ENCODE assay signal across 1 cellular context in the genomic region with DNA sequence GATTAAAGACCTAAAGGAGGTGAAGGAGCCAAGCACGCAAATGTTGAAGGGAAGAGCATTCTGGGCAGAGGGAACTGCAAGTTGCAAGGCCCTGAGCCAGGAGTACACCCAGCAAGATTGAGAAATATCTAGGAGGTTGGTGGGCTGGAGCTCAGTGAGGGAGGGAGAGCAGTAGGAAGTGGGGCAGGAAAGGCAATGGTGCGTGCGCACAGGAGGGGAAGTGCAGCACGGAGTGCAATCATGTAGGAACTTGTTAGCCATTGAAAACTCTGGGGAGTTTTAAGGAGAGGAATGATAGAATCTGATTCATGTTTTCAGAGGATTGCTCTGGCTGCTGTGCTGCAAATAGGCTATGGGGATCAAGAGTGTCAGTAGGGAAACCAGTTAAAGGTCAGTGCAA.
TF ChIP-seq lines count a peak whose summit lies in the region.

No MANE protein-coding gene starts in this region.

TF ChIP-seq in K562, 482 proteins besides CTCF, POLR2A, EP300 and RAD21 (continued from another document and continues in another):
- no peak for TF ChIP-seq ZNF436 (CRISPR knock-in tag; IDR thresholded peaks at IDR 0.05)
- no peak for TF ChIP-seq FUS (optimal IDR thresholded peaks at IDR 0.05; ENCODE audit: low read depth, low read length)
- no peak for TF ChIP-seq CTCFL (IDR thresholded peaks at IDR 0.05; ENCODE audit: borderline replicate concordance, insufficient read depth, low read depth, low read length, poor library complexity, severe bottlenecking)
- TF ChIP-seq SPI1 (IDR thresholded peaks at IDR 0.05; ENCODE audit: borderline replicate concordance, low read depth, low read length): peak; percentile 65
- 0 out of 2 replicates have a peak, but pooled peaks have one; percentile 15 for TF ChIP-seq ZBTB17 (CRISPR knock-in tag; IDR thresholded peaks at IDR 0.05)
- no peak for TF ChIP-seq CTBP1 (IDR thresholded peaks at IDR 0.05; ENCODE audit: borderline replicate concordance)
- TF ChIP-seq MEIS2 (IDR thresholded peaks at IDR 0.05; ENCODE audit: partially characterized antibody): no peak
- no peak for TF ChIP-seq ZNF583 (CRISPR knock-in tag; IDR thresholded peaks at IDR 0.05)
- no peak for TF ChIP-seq FOXK1 (CRISPR knock-in tag; IDR thresholded peaks at IDR 0.05; ENCODE audit: borderline replicate concordance)
- no peak for TF ChIP-seq ZNF282 (CRISPR knock-in tag; IDR thresholded peaks at IDR 0.05)
- no peak for TF ChIP-seq RNF2 (IDR thresholded peaks at IDR 0.05)
- no peak for TF ChIP-seq ZBTB12 (CRISPR knock-in tag; IDR thresholded peaks at IDR 0.05)
- TF ChIP-seq HNRNPH1 (optimal IDR thresholded peaks at IDR 0.05; ENCODE audit: low read depth, low read length): no peak
- TF ChIP-seq RBM25 (IDR thresholded peaks at IDR 0.05; ENCODE audit: low read depth, low read length, severe bottlenecking): no peak
- TF ChIP-seq NRF1 (conservative IDR thresholded peaks at IDR 0.05 in 1 of 2, IDR thresholded peaks at IDR 0.05 in 1 of 2): 0 out of 4 replicates have a peak, but pooled peaks of 1 of the 2 experiments have one; percentile 10
- TF ChIP-seq KDM1A (IDR thresholded peaks at IDR 0.05): peak in 1 of 2 experiments; percentile 8; a peak in 1 of 4 replicates
- TF ChIP-seq ZNF75A (CRISPR knock-in tag; IDR thresholded peaks at IDR 0.05): no peak
- TF ChIP-seq CHD7 (IDR thresholded peaks at IDR 0.05; ENCODE audit: low read depth, low read length): no peak
- no peak for TF ChIP-seq EZH2 (IDR thresholded peaks at IDR 0.05; ENCODE audit: borderline replicate concordance, low read depth, low read length)
- TF ChIP-seq, protein P1, sequence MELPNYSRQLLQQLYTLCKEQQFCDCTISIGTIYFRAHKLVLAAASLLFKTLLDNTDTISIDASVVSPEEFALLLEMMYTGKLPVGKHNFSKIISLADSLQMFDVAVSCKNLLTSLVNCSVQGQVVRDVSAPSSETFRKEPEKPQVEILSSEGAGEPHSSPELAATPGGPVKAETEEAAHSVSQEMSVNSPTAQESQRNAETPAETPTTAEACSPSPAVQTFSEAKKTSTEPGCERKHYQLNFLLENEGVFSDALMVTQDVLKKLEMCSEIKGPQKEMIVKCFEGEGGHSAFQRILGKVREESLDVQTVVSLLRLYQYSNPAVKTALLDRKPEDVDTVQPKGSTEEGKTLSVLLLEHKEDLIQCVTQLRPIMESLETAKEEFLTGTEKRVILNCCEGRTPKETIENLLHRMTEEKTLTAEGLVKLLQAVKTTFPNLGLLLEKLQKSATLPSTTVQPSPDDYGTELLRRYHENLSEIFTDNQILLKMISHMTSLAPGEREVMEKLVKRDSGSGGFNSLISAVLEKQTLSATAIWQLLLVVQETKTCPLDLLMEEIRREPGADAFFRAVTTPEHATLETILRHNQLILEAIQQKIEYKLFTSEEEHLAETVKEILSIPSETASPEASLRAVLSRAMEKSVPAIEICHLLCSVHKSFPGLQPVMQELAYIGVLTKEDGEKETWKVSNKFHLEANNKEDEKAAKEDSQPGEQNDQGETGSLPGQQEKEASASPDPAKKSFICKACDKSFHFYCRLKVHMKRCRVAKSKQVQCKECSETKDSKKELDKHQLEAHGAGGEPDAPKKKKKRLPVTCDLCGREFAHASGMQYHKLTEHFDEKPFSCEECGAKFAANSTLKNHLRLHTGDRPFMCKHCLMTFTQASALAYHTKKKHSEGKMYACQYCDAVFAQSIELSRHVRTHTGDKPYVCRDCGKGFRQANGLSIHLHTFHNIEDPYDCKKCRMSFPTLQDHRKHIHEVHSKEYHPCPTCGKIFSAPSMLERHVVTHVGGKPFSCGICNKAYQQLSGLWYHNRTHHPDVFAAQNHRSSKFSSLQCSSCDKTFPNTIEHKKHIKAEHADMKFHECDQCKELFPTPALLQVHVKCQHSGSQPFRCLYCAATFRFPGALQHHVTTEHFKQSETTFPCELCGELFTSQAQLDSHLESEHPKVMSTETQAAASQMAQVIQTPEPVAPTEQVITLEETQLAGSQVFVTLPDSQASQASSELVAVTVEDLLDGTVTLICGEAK (IDR thresholded peaks at IDR 0.05): peak; percentile 47; the same call in 1 of the 2 replicates
- TF ChIP-seq, protein P1 (CRISPR knock-in tag; IDR thresholded peaks at IDR 0.05): no peak
- no peak for TF ChIP-seq ZC3H8 (IDR thresholded peaks at IDR 0.05)
- no peak for TF ChIP-seq ZNF41 (CRISPR knock-in tag; conservative IDR thresholded peaks at IDR 0.05)
- TF ChIP-seq SMC3 (conservative IDR thresholded peaks at IDR 0.05; ENCODE audit: insufficient read depth, low read depth, low read length): no peak
- no peak for TF ChIP-seq GABPA (tag; conservative IDR thresholded peaks at IDR 0.05; ENCODE audit: low read depth)
